Comparison of ENCODE assay signal across 7 cellular contexts in genomic region chr2:15941970-15942710, GRCh38. TPM values are rescaled to one million over a fixed set of nuclear protein-coding genes. Genes with fewer than 3 reads are reported as not detected.
DNase-seq lines count a peak whose midpoint lies in the region; ATAC-seq and TF ChIP-seq lines count a peak whose summit lies in the region.

No MANE protein-coding gene starts in this region.

- H3K4me3 ChIP-seq in H7 (ENCODE audit: insufficient read depth, low read depth, low read length), result peak overlapping the region; percentile 95
- H3K4me3 ChIP-seq in left ventricle myocardium inferior, result peak overlapping the region; percentile 73

- H3K9me3 ChIP-seq in left ventricle myocardium inferior (replicated peaks), result no peaks in the 10 kb centered on the region

- peak overlapping the region; percentile 51 for H3K27ac ChIP-seq in left ventricle myocardium inferior (replicated peaks)

- no peak for TF ChIP-seq CTCF in left ventricle myocardium inferior (IDR thresholded peaks at IDR 0.05; ENCODE audit: borderline replicate concordance)

- peaks cover 52% of the 10 kb centered on the region for H3K4me1 ChIP-seq in left ventricle myocardium inferior

- H3K36me3 ChIP-seq in H7 (replicated peaks; ENCODE audit: control insufficient read depth, insufficient read depth, low read length) (peaks cover 12% of the 10 kb centered on the region), left ventricle myocardium inferior (no peaks in the 10 kb centered on the region)

- DNase-seq in H7, result peak; percentile 79
- no peak for DNase-seq in left ventricle myocardium inferior
- DNase-seq in posterior cingulate gyrus, result peak in 7 of 10 donors; percentile 18 to 91 (median 35)
- no peak for DNase-seq in AML-193 (lab: John Stamatoyannopoulos, UW)
- no peak for DNase-seq in HCEC 1CT

- intact Hi-C loops in left ventricle myocardium inferior (cut with micrococcal nuclease), result no loop called here
- intact Hi-C loops in posterior cingulate gyrus (cut with DNase I), result loop anchor here (1.0 to 5.0 kb wide), 3 partner anchors 95 to 275 kb away; no protein-coding TSS in a partner anchor

- ATAC-seq in SK-N-SH treated with all-trans-retinoic acid at 6 μM for 48 hours, result no peak
- ATAC-seq in GM18519 (IDR thresholded peaks at IDR 0.05; ENCODE audit: low FRiP score, unreplicated experiment), result no peak

- H3K27me3 ChIP-seq in H7 (ENCODE audit: control insufficient read depth, insufficient read depth, low read length) (no peaks in the 10 kb centered on the region), left ventricle myocardium inferior (ENCODE audit: low read depth) (peaks cover 56% of the 10 kb centered on the region)

TF ChIP-seq in SK-N-SH treated with all-trans-retinoic acid at 6 μM for 48 hours, 23 proteins besides CTCF, POLR2A, EP300 and RAD21:
- TF ChIP-seq CSRNP3 (CRISPR knock-in tag; IDR thresholded peaks at IDR 0.05) (no peak), ZC3H10 (CRISPR knock-in tag; IDR thresholded peaks at IDR 0.05) (no peak), CSDC2 (CRISPR knock-in tag; IDR thresholded peaks at IDR 0.05) (no peak), ARNTL (CRISPR knock-in tag; IDR thresholded peaks at IDR 0.05; ENCODE audit: borderline replicate concordance, low read depth) (no peak), TCF4 (CRISPR knock-in tag; IDR thresholded peaks at IDR 0.05; ENCODE audit: borderline replicate concordance) (peak; percentile 57; the same call in 1 of the 2 replicates), RARB (CRISPR knock-in tag; IDR thresholded peaks at IDR 0.05) (no peak), TSHZ2 (CRISPR knock-in tag; IDR thresholded peaks at IDR 0.05) (no peak), TOX (CRISPR knock-in tag; IDR thresholded peaks at IDR 0.05; ENCODE audit: borderline replicate concordance) (no peak), ZFP3 (CRISPR knock-in tag; IDR thresholded peaks at IDR 0.05) (no peak), CREB5 (CRISPR knock-in tag; IDR thresholded peaks at IDR 0.05; ENCODE audit: low read depth) (no peak), PATZ1 (CRISPR knock-in tag; IDR thresholded peaks at IDR 0.05; ENCODE audit: borderline replicate concordance) (peak; percentile 48; the same call in 1 of the 2 replicates)

RNA-seq across cellular contexts. Expression of gene MYCN, which starts 1.8 kb away (rescaled TPM):
- total RNA-seq in H7 (2014; rRNA removed; shearing (Covaris generic)), result 48.4 and 49.9 TPM in 2 replicates
- 0.38 TPM for total RNA-seq in left ventricle myocardium inferior

Comparison
In these comparisons a context has a peak if more than half of its experiments do, and no peak if none do; other contexts are left out.
1. DNase-seq: peak in H7 (single experiment) and posterior cingulate gyrus (7 of 10); none in left ventricle myocardium inferior (single experiment), AML-193 (0 of 2) and HCEC 1CT (single experiment).
2. RNA of gene MYCN, which starts 1.8 kb away (total RNA-seq): 48.4 to 49.9 TPM in H7; 0.38 TPM in left ventricle myocardium inferior (single experiment); every median in the first group is over 10 times any median in the second.